In the genomic region with DNA sequence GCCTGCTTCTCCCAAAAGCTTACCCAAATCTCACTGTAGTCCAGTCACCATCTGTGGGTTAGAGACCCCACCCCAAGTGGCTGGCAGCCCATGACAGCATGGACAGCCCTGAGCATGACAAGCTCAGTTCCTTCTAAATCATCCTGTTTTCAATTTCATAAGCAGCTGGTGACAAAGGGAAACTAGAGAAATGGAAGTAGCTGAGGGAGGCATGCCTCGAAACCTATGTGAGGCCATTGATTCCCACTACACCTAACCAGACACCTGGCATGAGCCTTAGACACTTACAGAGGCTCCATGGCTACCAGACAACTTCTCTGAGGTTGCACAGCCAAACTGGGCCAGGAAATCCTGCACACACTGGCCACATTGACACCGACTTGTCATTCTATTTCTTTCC, we compare ENCODE assay signal across 18 cellular contexts. TPM values are rescaled to one million over a fixed set of nuclear protein-coding genes. Genes with fewer than 3 reads are reported as not detected.
DNase-seq lines count a peak whose midpoint lies in the region; ATAC-seq and TF ChIP-seq lines count a peak whose summit lies in the region.
"Had no signal": no experiment of that assay in that cellular context is flagged by ENCODE, and none has a peak within 500 bp of the region (broad histone marks: within the 10 kb centered on the region; RNA-seq: fewer than 3 reads in every experiment).

No MANE protein-coding gene starts in this region.

- H3K27ac ChIP-seq in WERI-Rb-1: peak overlapping the region; percentile 10
- H3K27ac ChIP-seq: left lung, uterus had no signal

- no peak overlapping the region for H3K4me3 ChIP-seq in WERI-Rb-1 (ENCODE audit: low read depth, low read length)
- H3K4me3 ChIP-seq: left lung, uterus had no signal

- no peak overlapping the region for H3K4me3 Mint-ChIP-seq in activated naive CD4-positive, alpha-beta T cell treated with anti-CD3 and anti-CD28 coated beads for 36 hours
- H3K4me3 Mint-ChIP-seq: B cell; stimulated activated naive B cell treated with anti-CD40 and anti-IgM and Interleukin-4, amounts not matched to agents 10 μg/mL and 1 μg/mL and 100 μg/mL, for 72 hours had no signal

- no peak overlapping the region for H3K27ac Mint-ChIP-seq in activated naive CD4-positive, alpha-beta T cell treated with anti-CD3 and anti-CD28 coated beads for 36 hours
- H3K27ac Mint-ChIP-seq: B cell; stimulated activated naive B cell treated with anti-CD40 and anti-IgM and Interleukin-4, amounts not matched to agents 10 μg/mL and 1 μg/mL and 100 μg/mL, for 72 hours had no signal

- no peak for TF ChIP-seq CTCF in WERI-Rb-1 (IDR thresholded peaks at IDR 0.05; ENCODE audit: low read depth, low read length)

- intact Hi-C loops in activated naive CD4-positive, alpha-beta T cell treated with anti-CD3 and anti-CD28 coated beads for 36 hours (cut with micrococcal nuclease): no loop called here

- peaks cover 26% of the 10 kb centered on the region for H3K36me3 Mint-ChIP-seq in activated naive CD4-positive, alpha-beta T cell treated with anti-CD3 and anti-CD28 coated beads for 36 hours (ENCODE audit: low read depth)

- H3K9me3 ChIP-seq in WERI-Rb-1 (ENCODE audit: severe bottlenecking): peaks cover 5% of the 10 kb centered on the region
- H3K9me3 ChIP-seq: left lung, uterus had no signal

- ATAC-seq in GM18502 (IDR thresholded peaks at IDR 0.05; ENCODE audit: poor library complexity, unreplicated experiment): peak; percentile 61
- peak; percentile 79 for ATAC-seq in GM21447 (IDR thresholded peaks at IDR 0.05; ENCODE audit: unreplicated experiment)
- ATAC-seq in HG03025 (IDR thresholded peaks at IDR 0.05; ENCODE audit: low FRiP score, unreplicated experiment): peak; percentile 59
- ATAC-seq: left lung; stimulated activated naive B cell treated with anti-CD40 and anti-IgM and Interleukin-4, amounts not matched to agents 10 μg/mL and 1 μg/mL and 100 μg/mL, for 72 hours had no signal

- no peaks in the 10 kb centered on the region for H3K27me3 Mint-ChIP-seq in activated naive CD4-positive, alpha-beta T cell treated with anti-CD3 and anti-CD28 coated beads for 36 hours (ENCODE audit: low read depth)
- H3K27me3 Mint-ChIP-seq: B cell; naive B cell; stimulated activated naive B cell treated with anti-CD40 and anti-IgM and Interleukin-4, amounts not matched to agents 10 μg/mL and 1 μg/mL and 100 μg/mL, for 72 hours had no signal

- H3K4me1 Mint-ChIP-seq in activated naive CD4-positive, alpha-beta T cell treated with anti-CD3 and anti-CD28 coated beads for 36 hours (ENCODE audit: low read depth): no peaks in the 10 kb centered on the region

- CTCF ChIA-PET in activated naive CD4-positive, alpha-beta T cell treated with anti-CD3 and anti-CD28 coated beads for 36 hours (lab: Charles Lee): no interaction called here

- H3K36me3 ChIP-seq in WERI-Rb-1: peaks cover 6% of the 10 kb centered on the region; the same call in 1 of the 2 replicates
- H3K36me3 ChIP-seq: uterus had no signal

- no peaks in the 10 kb centered on the region for H3K9me3 Mint-ChIP-seq in activated naive CD4-positive, alpha-beta T cell treated with anti-CD3 and anti-CD28 coated beads for 36 hours

- DNase-seq in WERI-Rb-1 (no peak), globus pallidus (ENCODE audit: low spot score) (no peak), mucosa of gallbladder (ENCODE audit: low spot score) (no peak)
- no peak for DNase-seq in activated naive CD4-positive, alpha-beta T cell treated with anti-CD3 and anti-CD28 coated beads for 36 hours
- DNase-seq in stimulated activated CD4-positive, alpha-beta T cell treated with anti-CD3 and anti-CD28 coated beads, Interleukin-4, amount 100 ng/mL, for 4 hours: no peak
- DNase-seq: dermis blood vessel endothelial cell; GOT3; left lung; naive B cell; NCI-H69; retina; stimulated activated CD4-positive, alpha-beta T cell treated with anti-CD3 and anti-CD28 coated beads, Interleukin-4, amount 100 ng/mL, for 1 hour; stimulated activated naive B cell treated with anti-CD40 and anti-IgM and Interleukin-4, amounts not matched to agents 10 μg/mL and 1 μg/mL and 100 μg/mL, for 72 hours; uterus had no signal

- H3K27me3 ChIP-seq in WERI-Rb-1 (ENCODE audit: insufficient read depth, low read depth, severe bottlenecking): no peaks in the 10 kb centered on the region
- H3K27me3 ChIP-seq: left lung, uterus had no signal

RNA-seq across cellular contexts. Expression of a gene that starts 56.2 kb away (rescaled TPM):
- total RNA-seq in activated naive CD4-positive, alpha-beta T cell treated with anti-CD3 and anti-CD28 coated beads for 36 hours: 1 to 10 TPM; 8.0 to 8.1 TPM
- 39.8 TPM for total RNA-seq in mucosa of gallbladder
